24 cellular contexts compared by ENCODE assay signal in genomic region chr5:2695200-2695891, GRCh38. TPM values are rescaled to one million over a fixed set of nuclear protein-coding genes. Genes with fewer than 3 reads are reported as not detected.
DNase-seq lines count a peak whose midpoint lies in the region; FAIRE-seq and TF ChIP-seq lines count a peak whose summit lies in the region.
"Had no signal": no experiment of that assay in that cellular context is flagged by ENCODE, and none has a peak within 500 bp of the region (broad histone marks: within the 10 kb centered on the region; RNA-seq: fewer than 3 reads in every experiment).

No MANE protein-coding gene starts in this region.

- DNase-seq in SIG-M5 treated with dmso at 0.1 percent for 504 hours (lab: John Stamatoyannopoulos, UW; ENCODE audit: unreplicated experiment) = peak; percentile 48
- DNase-seq in SIG-M5 (lab: John Stamatoyannopoulos, UW) = no peak
- DNase-seq in astrocyte (ENCODE audit: low read depth) = peak; percentile 89
- DNase-seq in cerebellar cortex (ENCODE audit: low spot score) = no peak
- no peak for DNase-seq in KBM-7
- DNase-seq in globus pallidus (ENCODE audit: low spot score) = no peak
- no peak for DNase-seq in activated naive CD8-positive, alpha-beta T cell treated with anti-CD3 and anti-CD28 coated beads for 36 hours
- DNase-seq: brain microvascular endothelial cell; dorsolateral prefrontal cortex; mesenchymal stem cell; naive thymus-derived CD8-positive, alpha-beta T cell; NCI-H1694; NCI-H510A; psoas muscle; SHP77 treated with DMSO at 0.1 percent for 48 hours; small intestine had no signal

- peaks cover 12% of the 10 kb centered on the region for H3K9me3 Mint-ChIP-seq in astrocyte (ENCODE audit: unreplicated experiment)
- H3K9me3 Mint-ChIP-seq in activated naive CD8-positive, alpha-beta T cell treated with anti-CD3 and anti-CD28 coated beads for 36 hours = peaks cover 3% of the 10 kb centered on the region
- H3K9me3 Mint-ChIP-seq: T-helper 1 cell treated with Interleukin-12 subunit alpha and Interleukin-12 subunit beta and Interleukin-4 antibody, amounts not matched to agents 30 μg/mL and 1 μg/mL, for 36 hours had no signal

- no peaks in the 10 kb centered on the region for H3K27me3 ChIP-seq in astrocyte (ENCODE audit: insufficient read depth, low read length)
- H3K27me3 ChIP-seq: BLaER1, brain microvascular endothelial cell, suprapubic skin had no signal

- peaks cover 3% of the 10 kb centered on the region for H3K4me1 Mint-ChIP-seq in astrocyte (ENCODE audit: low read depth, unreplicated experiment)
- H3K4me1 Mint-ChIP-seq in activated naive CD8-positive, alpha-beta T cell treated with anti-CD3 and anti-CD28 coated beads for 36 hours = no peaks in the 10 kb centered on the region

- no peaks in the 10 kb centered on the region for H3K36me3 Mint-ChIP-seq in astrocyte (ENCODE audit: low read depth, unreplicated experiment)
- no peaks in the 10 kb centered on the region for H3K36me3 Mint-ChIP-seq in activated naive CD8-positive, alpha-beta T cell treated with anti-CD3 and anti-CD28 coated beads for 36 hours
- H3K36me3 Mint-ChIP-seq: activated naive CD8-positive, alpha-beta T cell; naive thymus-derived CD8-positive, alpha-beta T cell had no signal

- peak overlapping the region; percentile 39 for H3K4me2 ChIP-seq in astrocyte (ENCODE audit: low read length)
- H3K4me2 ChIP-seq: BLaER1 had no signal

- H3K79me2 ChIP-seq in astrocyte (ENCODE audit: insufficient read depth, low read length) = no peaks in the 10 kb centered on the region

- no peak overlapping the region for H3K4me3 Mint-ChIP-seq in astrocyte (ENCODE audit: unreplicated experiment)
- H3K4me3 Mint-ChIP-seq in activated naive CD8-positive, alpha-beta T cell treated with anti-CD3 and anti-CD28 coated beads for 36 hours = no peak overlapping the region
- H3K4me3 Mint-ChIP-seq: activated naive CD8-positive, alpha-beta T cell; naive thymus-derived CD8-positive, alpha-beta T cell; T-helper 1 cell treated with Interleukin-12 subunit alpha and Interleukin-12 subunit beta and Interleukin-4 antibody, amounts not matched to agents 30 μg/mL and 1 μg/mL, for 36 hours had no signal

- H3K4me1 ChIP-seq in astrocyte (ENCODE audit: insufficient read depth, low read length) = peaks cover 4% of the 10 kb centered on the region
- H3K4me1 ChIP-seq: BLaER1, esophagus muscularis mucosa, psoas muscle, suprapubic skin had no signal

- no peak for TF ChIP-seq CTCF in astrocyte (IDR thresholded peaks at IDR 0.05; ENCODE audit: insufficient read depth, low read depth, low read length)

- H3K27ac ChIP-seq in astrocyte (ENCODE audit: low read depth, low read length) = no peak overlapping the region
- H3K27ac ChIP-seq: BLaER1, brain microvascular endothelial cell, dorsolateral prefrontal cortex, esophagus muscularis mucosa, psoas muscle, suprapubic skin had no signal

- H3K9me3 ChIP-seq in astrocyte (ENCODE audit: insufficient read depth, low read depth, low read length) = peaks cover 7% of the 10 kb centered on the region
- H3K9me3 ChIP-seq: psoas muscle, suprapubic skin had no signal

- no peak overlapping the region for H3K9ac ChIP-seq in astrocyte (ENCODE audit: low read length)
- H3K9ac ChIP-seq: BLaER1 had no signal

- peaks cover 15% of the 10 kb centered on the region for H3K27me3 Mint-ChIP-seq in astrocyte (ENCODE audit: low read depth, unreplicated experiment)
- no peaks in the 10 kb centered on the region for H3K27me3 Mint-ChIP-seq in activated naive CD8-positive, alpha-beta T cell treated with anti-CD3 and anti-CD28 coated beads for 36 hours

- no peak overlapping the region for H3K27ac Mint-ChIP-seq in astrocyte (ENCODE audit: unreplicated experiment)
- no peak overlapping the region for H3K27ac Mint-ChIP-seq in activated naive CD8-positive, alpha-beta T cell treated with anti-CD3 and anti-CD28 coated beads for 36 hours
- H3K27ac Mint-ChIP-seq: activated naive CD8-positive, alpha-beta T cell; naive thymus-derived CD8-positive, alpha-beta T cell; T-helper 1 cell treated with Interleukin-12 subunit alpha and Interleukin-12 subunit beta and Interleukin-4 antibody, amounts not matched to agents 30 μg/mL and 1 μg/mL, for 36 hours had no signal

- peak overlapping the region; percentile 41 for H2AFZ ChIP-seq in astrocyte (ENCODE audit: low read depth, low read length)

- no peak overlapping the region for H3K4me3 ChIP-seq in astrocyte (ENCODE audit: insufficient read depth, low read depth, low read length)
- H3K4me3 ChIP-seq: BLaER1, dorsolateral prefrontal cortex, esophagus muscularis mucosa, psoas muscle, suprapubic skin had no signal

- no peaks in the 10 kb centered on the region for H3K36me3 ChIP-seq in astrocyte (ENCODE audit: insufficient read depth, low read length)
- H3K36me3 ChIP-seq: BLaER1, brain microvascular endothelial cell, esophagus muscularis mucosa, suprapubic skin had no signal

- FAIRE-seq in astrocyte (lab: Jason Lieb, UNC) (no peak), islet of Langerhans (lab: Jason Lieb, UNC) (peak; percentile 30)
- FAIRE-seq: D721Med, small intestine had no signal

- no peaks in the 10 kb centered on the region for H4K20me1 ChIP-seq in astrocyte (ENCODE audit: insufficient read depth, low read length)
- H4K20me1 ChIP-seq: BLaER1 had no signal

- in situ Hi-C loops in KBM-7 (cut with MboI; ENCODE audit: low pct_unique_long_range_greater_than_20kb, low sequenced_read_pairs) = no loop called here

RNA-seq across cellular contexts. Expression of gene IRX2, which starts 56.1 kb away (rescaled TPM):
- total RNA-seq in astrocyte = 6.7 and 7.0 TPM in 2 replicates
- total RNA-seq in activated naive CD8-positive, alpha-beta T cell treated with anti-CD3 and anti-CD28 coated beads for 36 hours = not detected
- total RNA-seq: A172; naive thymus-derived CD8-positive, alpha-beta T cell had no signal

Comparison
In these comparisons a context has a peak if more than half of its experiments do, and no peak if none do; other contexts are left out.
1. DNase-seq: peak in SIG-M5 treated with dmso at 0.1 percent for 504 hours (single experiment) and astrocyte (single experiment); none in SIG-M5 (single experiment), cerebellar cortex (single experiment), KBM-7 (single experiment), globus pallidus (single experiment) and activated naive CD8-positive, alpha-beta T cell treated with anti-CD3 and anti-CD28 coated beads for 36 hours (single experiment).